Comparison of ENCODE assay signal across 2 cellular contexts in genomic region chr2:160180172-160180571, GRCh38.
TF ChIP-seq lines count a peak whose summit lies in the region.

No MANE protein-coding gene starts in this region.

TF ChIP-seq in HepG2, 621 proteins besides CTCF, POLR2A, EP300 and RAD21:
- no peak for TF ChIP-seq KLF13 (CRISPR knock-in tag; IDR thresholded peaks at IDR 0.05)
- no peak for TF ChIP-seq FOXJ3 (CRISPR knock-in tag; IDR thresholded peaks at IDR 0.05; ENCODE audit: borderline replicate concordance)
- TF ChIP-seq BCLAF1 (IDR thresholded peaks at IDR 0.05): no peak
- no peak for TF ChIP-seq TOPORS (CRISPR knock-in tag; IDR thresholded peaks at IDR 0.05)
- no peak for TF ChIP-seq ZNF383 (CRISPR knock-in tag; IDR thresholded peaks at IDR 0.05; ENCODE audit: borderline replicate concordance)
- TF ChIP-seq CENPX (CRISPR knock-in tag; IDR thresholded peaks at IDR 0.05): no peak
- no peak for TF ChIP-seq KDM5B (CRISPR knock-in tag; IDR thresholded peaks at IDR 0.05; ENCODE audit: borderline replicate concordance)
- TF ChIP-seq BORCS8-MEF2B (CRISPR knock-in tag; IDR thresholded peaks at IDR 0.05): no peak
- no peak for TF ChIP-seq ZNF496 (CRISPR knock-in tag; IDR thresholded peaks at IDR 0.05; ENCODE audit: insufficient replicate concordance)
- no peak for TF ChIP-seq SIN3A (IDR thresholded peaks at IDR 0.05; ENCODE audit: borderline replicate concordance, low read depth, low read length)
- no peak for TF ChIP-seq ERF (CRISPR knock-in tag; IDR thresholded peaks at IDR 0.05)
- TF ChIP-seq CREB3 (CRISPR knock-in tag; IDR thresholded peaks at IDR 0.05): no peak

TF ChIP-seq in H1, 55 proteins besides CTCF, POLR2A, EP300 and RAD21:
- TF ChIP-seq KDM1A (IDR thresholded peaks at IDR 0.05; ENCODE audit: borderline replicate concordance, low read length): no peak
- no peak for TF ChIP-seq MAFK (IDR thresholded peaks at IDR 0.05; ENCODE audit: low read depth, low read length)
- no peak for TF ChIP-seq SP2 (IDR thresholded peaks at IDR 0.05; ENCODE audit: low read length)
- no peak for TF ChIP-seq SIN3A (conservative IDR thresholded peaks at IDR 0.05 in 1 of 2, IDR thresholded peaks at IDR 0.05 in 1 of 2; ENCODE audit: low read depth in 1 of 2, low read length in 2 of 2)
- TF ChIP-seq RBBP5 (IDR thresholded peaks at IDR 0.05; ENCODE audit: borderline replicate concordance, low read depth, low read length): no peak
- TF ChIP-seq NANOG (IDR thresholded peaks at IDR 0.05; ENCODE audit: insufficient read depth, low read depth, low read length, poor library complexity, severe bottlenecking): no peak
- TF ChIP-seq RXRA (IDR thresholded peaks at IDR 0.05; ENCODE audit: insufficient read depth, low read depth, low read length): no peak
TF ChIP-seq in H1: peak in this region for 0.
